In the genomic region with DNA sequence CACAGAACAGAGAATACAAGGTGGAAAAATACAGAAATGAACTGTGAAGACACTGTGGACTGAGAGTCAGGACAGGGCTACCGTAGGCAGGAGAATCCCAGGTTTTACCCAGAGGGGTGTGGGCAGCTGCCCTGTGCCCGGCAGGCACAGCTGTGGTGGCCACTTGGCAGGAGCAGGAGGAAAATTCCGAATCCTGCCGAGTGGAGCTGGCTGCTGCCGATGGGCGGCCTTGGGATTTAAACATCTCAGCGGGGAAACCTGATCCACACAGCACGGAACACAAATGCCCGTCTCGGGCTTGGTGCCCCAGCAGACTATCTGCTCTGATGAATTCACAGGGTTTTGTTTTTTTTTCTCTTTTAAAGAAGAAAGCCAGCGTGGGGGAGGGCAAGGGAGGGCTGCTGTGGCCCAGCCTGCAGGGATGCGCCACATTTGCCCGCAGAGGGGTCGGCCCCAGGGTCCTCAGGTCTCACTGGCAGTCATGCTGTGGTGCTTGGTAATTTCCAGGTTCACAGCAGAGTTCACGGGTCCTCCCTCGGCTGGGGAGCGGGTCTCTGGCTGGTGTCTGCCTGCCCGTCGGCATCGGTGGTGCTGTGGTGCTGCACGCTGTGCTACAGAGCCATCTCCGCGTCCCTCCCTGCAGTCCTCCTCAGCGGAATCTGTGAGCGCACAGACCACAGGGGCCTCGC, we compare ENCODE assay signal across 11 cellular contexts. TPM values are rescaled to one million over a fixed set of nuclear protein-coding genes. Genes with fewer than 3 reads are reported as not detected.
DNase-seq lines count a peak whose midpoint lies in the region; ATAC-seq and TF ChIP-seq lines count a peak whose summit lies in the region.
"Had no signal": no experiment of that assay in that cellular context is flagged by ENCODE, and none has a peak within 500 bp of the region (broad histone marks: within the 10 kb centered on the region; RNA-seq: fewer than 3 reads in every experiment).

No MANE protein-coding gene starts in this region.

- H3K9me3 Mint-ChIP-seq in MCF 10A (ENCODE audit: unreplicated experiment) = no peaks in the 10 kb centered on the region
- no peaks in the 10 kb centered on the region for H3K9me3 Mint-ChIP-seq in activated naive CD8-positive, alpha-beta T cell treated with anti-CD3 and anti-CD28 coated beads, Interleukin-2, amount 50 U/mL, for 24 hours

- H3K27ac ChIP-seq in breast epithelium (peak overlapping the region; percentile 6 to 69), tibial nerve (peak overlapping the region; percentile 80 to 100 (median 89))

- TF ChIP-seq CTCF in breast epithelium (IDR thresholded peaks at IDR 0.05) (no peak), MCF 10A (IDR thresholded peaks at IDR 0.05; ENCODE audit: unreplicated experiment) (no peak), tibial nerve (IDR thresholded peaks at IDR 0.05) (no peak)

- H3K27me3 ChIP-seq in breast epithelium = no peaks in the 10 kb centered on the region
- no peaks in the 10 kb centered on the region for H3K27me3 ChIP-seq in tibial nerve
- H3K27me3 ChIP-seq: ovary had no signal

- TF ChIP-seq POLR2A in breast epithelium (IDR thresholded peaks at IDR 0.05) = no peak
- no peak for TF ChIP-seq POLR2A in tibial nerve (IDR thresholded peaks at IDR 0.05)

- no peak overlapping the region for H3K4me3 ChIP-seq in breast epithelium
- no peak overlapping the region for H3K4me3 ChIP-seq in tibial nerve
- H3K4me3 ChIP-seq: ovary had no signal

- H3K36me3 Mint-ChIP-seq in MCF 10A (ENCODE audit: insufficient read depth, unreplicated experiment) = peaks cover 45% of the 10 kb centered on the region
- H3K36me3 Mint-ChIP-seq in activated naive CD8-positive, alpha-beta T cell treated with anti-CD3 and anti-CD28 coated beads, Interleukin-2, amount 50 U/mL, for 24 hours (ENCODE audit: low read depth) = peaks cover 2% of the 10 kb centered on the region

- no peak overlapping the region for H3K4me3 Mint-ChIP-seq in MCF 10A (ENCODE audit: unreplicated experiment)
- H3K4me3 Mint-ChIP-seq in activated naive CD8-positive, alpha-beta T cell treated with anti-CD3 and anti-CD28 coated beads, Interleukin-2, amount 50 U/mL, for 24 hours = peak overlapping the region; percentile 29

- peaks cover 32% of the 10 kb centered on the region for H3K4me1 Mint-ChIP-seq in MCF 10A (ENCODE audit: insufficient read depth, unreplicated experiment)
- peaks cover 58% of the 10 kb centered on the region for H3K4me1 Mint-ChIP-seq in activated naive CD8-positive, alpha-beta T cell treated with anti-CD3 and anti-CD28 coated beads, Interleukin-2, amount 50 U/mL, for 24 hours

- no peak for DNase-seq in breast epithelium (ENCODE audit: low spot score in 2 of 2)
- no peak for DNase-seq in MCF 10A (ENCODE audit: unreplicated experiment)
- no peak for DNase-seq in activated naive CD8-positive, alpha-beta T cell treated with anti-CD3 and anti-CD28 coated beads, Interleukin-2, amount 50 U/mL, for 24 hours
- peak; percentile 21 for DNase-seq in midbrain (lab: John Stamatoyannopoulos, UW)
- DNase-seq in tibial nerve (ENCODE audit: low spot score in 2 of 2) = no peak
- no peak for DNase-seq in pons (ENCODE audit: low spot score)
- no peak for DNase-seq in stimulated activated naive CD4-positive, alpha-beta T cell treated with Interleukin-2 at 50 U/mL for 16 hours (lab: John Stamatoyannopoulos, UW)
- DNase-seq in SIG-M5 treated with dmso at 0.1 percent for 504 hours (lab: John Stamatoyannopoulos, UW; ENCODE audit: unreplicated experiment) = no peak
- DNase-seq: NCI-H446 treated with DMSO at 0.1 percent for 48 hours; stimulated activated CD8-positive, alpha-beta memory T cell treated with anti-CD3 and anti-CD28 coated beads, Interleukin-4, amount 100 ng/mL, for 48 hours had no signal

- no peak for ATAC-seq in activated naive CD8-positive, alpha-beta T cell treated with anti-CD3 and anti-CD28 coated beads, Interleukin-2, amount 50 U/mL, for 24 hours

- CTCF ChIA-PET in MCF 10A (lab: Yijun Ruan, JAX) = interaction anchor here (2.4 kb wide), 1 partner anchor 29 kb away, joined by 12 read pairs; the partner anchor contains the start of gene SH3GL1

- TF ChIP-seq EP300 in tibial nerve (IDR thresholded peaks at IDR 0.05) = no peak

- H3K36me3 ChIP-seq in breast epithelium (no peaks in the 10 kb centered on the region), tibial nerve (peaks cover 0 to 4% (median 2%) of the 10 kb centered on the region in 3 donors)
- H3K36me3 ChIP-seq: ovary had no signal

- H3K9me3 ChIP-seq in breast epithelium (no peaks in the 10 kb centered on the region), tibial nerve (no peaks in the 10 kb centered on the region)
- H3K9me3 ChIP-seq: ovary had no signal

- 77 to 78% methylated on average over 18 to 25 of the region's 26 CpGs for WGBS in tibial nerve, 2 donors

- POLR2A ChIA-PET in MCF 10A (lab: Yijun Ruan, JAX) = interaction anchor here (0.9 to 2.4 kb wide), 3 partner anchors 8 to 30 kb away, joined by 3 to 29 read pairs (median 4); partner anchors contain the start of genes CHAF1A and SH3GL1

- no TSS peak for BruUV-seq in MCF 10A (replicated peaks; lab: Mats Ljungman, UMichigan)

- H3K27ac Mint-ChIP-seq in MCF 10A (ENCODE audit: low read depth, unreplicated experiment) = no peak overlapping the region
- no peak overlapping the region for H3K27ac Mint-ChIP-seq in activated naive CD8-positive, alpha-beta T cell treated with anti-CD3 and anti-CD28 coated beads, Interleukin-2, amount 50 U/mL, for 24 hours

- peaks cover 47 to 78% of the 10 kb centered on the region in 2 donors for H3K4me1 ChIP-seq in breast epithelium
- peaks cover 11 to 99% (median 91%) of the 10 kb centered on the region in 4 donors for H3K4me1 ChIP-seq in tibial nerve

- intact Hi-C loops in breast epithelium (cut with DNase I; ENCODE audit: low total_unique reads) (no loop called here), MCF 10A (cut with micrococcal nuclease) (no loop called here)

- H3K27me3 Mint-ChIP-seq in MCF 10A (ENCODE audit: insufficient read depth, unreplicated experiment) = no peaks in the 10 kb centered on the region
- no peaks in the 10 kb centered on the region for H3K27me3 Mint-ChIP-seq in activated naive CD8-positive, alpha-beta T cell treated with anti-CD3 and anti-CD28 coated beads, Interleukin-2, amount 50 U/mL, for 24 hours

RNA-seq across cellular contexts. Expression of gene MPND, which starts 28.0 kb away (rescaled TPM):
- total RNA-seq in breast epithelium = 1 to 10 TPM; 6.1 to 7.7 (median 7.5) TPM
- total RNA-seq in MCF 10A (2022) = 2.4 and 7.2 TPM in 2 replicates
- total RNA-seq in tibial nerve = 10 to 100 TPM in 1 of 4 donors, 1 to 10 TPM in 3; 2.2 to 13.2 (median 6.6) TPM

RNA-seq across cellular contexts. Expression of gene SH3GL1, which starts 29.0 kb away (rescaled TPM):
- total RNA-seq in breast epithelium (10 to 100 TPM; 25.6 to 52.5 (median 33.8) TPM), MCF 10A (2022) (94.4 and 106 TPM in 2 replicates), tibial nerve (10 to 100 TPM; 35.0 to 64.8 (median 52.9) TPM)

RNA-seq across cellular contexts. Expression of gene CHAF1A, which starts 31.1 kb away (rescaled TPM):
- total RNA-seq in breast epithelium (1 to 10 TPM; 6.3 to 8.2 (median 7.9) TPM), MCF 10A (2022) (15.3 and 16.7 TPM in 2 replicates), tibial nerve (10 to 100 TPM in 1 of 4 donors, 1 to 10 TPM in 3; 4.9 to 18.6 (median 8.1) TPM)

RNA-seq across cellular contexts. Expression of gene STAP2, which starts 32.7 kb away (rescaled TPM):
- total RNA-seq in breast epithelium (10 to 100 TPM in 2 of 3 donors, 1 to 10 TPM in 1; 1.6 to 51.4 (median 25.9) TPM), MCF 10A (2022) (14.8 and 20.3 TPM in 2 replicates), tibial nerve (1 to 10 TPM in 3 of 4 donors, not detected in 1; 3.1 to 6.0 (median 4.8) TPM)
